Comparison of ENCODE assay signal across 11 cellular contexts in genomic region chr9:75651709-75652108, GRCh38.
"Had no signal": no experiment of that assay in that cellular context is flagged by ENCODE, and none has a peak within 500 bp of the region (broad histone marks: within the 10 kb centered on the region; RNA-seq: fewer than 3 reads in every experiment).

No MANE protein-coding gene starts in this region.

- DNase-seq: GM23248, GOT3, H7, H9, HCEC 1CT, HFFc6 had no signal

- H3K4me3 ChIP-seq: GM23248, GM23338, HAP-1 had no signal

- H3K27ac ChIP-seq: GM23248 had no signal

- ATAC-seq: GM23338, HCT116 had no signal

- H3K4me1 ChIP-seq: HAP-1 had no signal

- H3K9me3 ChIP-seq: HAP-1 had no signal

- FAIRE-seq: H1, H54 had no signal

- H3K36me3 ChIP-seq: HAP-1 had no signal
